In genomic region chr14:69715725-69716482, GRCh38 we compare ENCODE assay signal across 8 cellular contexts. TPM values are rescaled to one million over a fixed set of nuclear protein-coding genes. Genes with fewer than 3 reads are reported as not detected.
A peak's percentile ranks its signal among the peaks of the same experiment; 100 is the strongest.
DNase-seq lines count a peak whose midpoint lies in the region; ATAC-seq and TF ChIP-seq lines count a peak whose summit lies in the region.

No MANE protein-coding gene starts in this region.

- peak overlapping the region; percentile 70 for H3K27ac Mint-ChIP-seq in activated CD8-positive, alpha-beta T cell treated with anti-CD3 and anti-CD28 coated beads, Interleukin-2, amount 10 ng/mL, durations not matched to agents 7 days and 5 days
- H3K27ac Mint-ChIP-seq in GM23338: no peak overlapping the region; the same call in 1 of the 2 replicates

- H3K9ac ChIP-seq in Loucy (ENCODE audit: low read depth, low read length, poor library complexity, severe bottlenecking): no peak overlapping the region

- H3K9me3 ChIP-seq in Loucy (ENCODE audit: insufficient read depth, low read depth, low read length) (no peaks in the 10 kb centered on the region), ovary (no peaks in the 10 kb centered on the region), HAP-1 (no peaks in the 10 kb centered on the region)

- H3K27ac ChIP-seq in ovary (no peak overlapping the region), GM23338 (ENCODE audit: low read depth) (no peak overlapping the region)

- no peaks in the 10 kb centered on the region for H3K27me3 Mint-ChIP-seq in activated CD8-positive, alpha-beta T cell treated with anti-CD3 and anti-CD28 coated beads, Interleukin-2, amount 10 ng/mL, durations not matched to agents 7 days and 5 days (ENCODE audit: low read depth)
- H3K27me3 Mint-ChIP-seq in GM23338 (ENCODE audit: insufficient read depth, low read depth, poor library complexity): peaks cover 20% of the 10 kb centered on the region

- H3K27me3 ChIP-seq in Loucy (ENCODE audit: insufficient read depth, low read length, poor library complexity, severe bottlenecking): no peaks in the 10 kb centered on the region
- H3K27me3 ChIP-seq in ovary: no peaks in the 10 kb centered on the region
- H3K27me3 ChIP-seq in HAP-1 (ENCODE audit: low read depth): no peaks in the 10 kb centered on the region
- no peaks in the 10 kb centered on the region for H3K27me3 ChIP-seq in GM23338 (ENCODE audit: insufficient read depth)

- intact Hi-C loops in ovary (cut with DNase I): loop anchor here in 1 of 4 donors (10.0 kb wide), 1 partner anchor 101 kb away; the partner anchor contains the start of gene SUSD6

- no peaks in the 10 kb centered on the region for H3K9me3 Mint-ChIP-seq in activated CD8-positive, alpha-beta T cell treated with anti-CD3 and anti-CD28 coated beads, Interleukin-2, amount 10 ng/mL, durations not matched to agents 7 days and 5 days (ENCODE audit: insufficient read depth)
- no peaks in the 10 kb centered on the region for H3K9me3 Mint-ChIP-seq in GM23338

- H3K4me2 ChIP-seq in Loucy (ENCODE audit: low read depth, low read length, poor library complexity, severe bottlenecking) (peak overlapping the region; percentile 18), GM23338 (no peak overlapping the region)

- H2AFZ ChIP-seq in Loucy (ENCODE audit: low read length): no peak overlapping the region
- H2AFZ ChIP-seq in GM23338: no peak overlapping the region

- CTCF ChIA-PET in activated CD8-positive, alpha-beta T cell treated with anti-CD3 and anti-CD28 coated beads, Interleukin-2, amount 10 ng/mL, durations not matched to agents 7 days and 5 days (lab: Charles Lee): interaction anchor here (0.7 to 1.3 kb wide), 7 partner anchors 10 to 108 kb away, joined by 3 to 6 read pairs (median 3); partner anchors contain the start of gene SUSD6
- CTCF ChIA-PET in GM10248 (lab: Yijun Ruan, JAX): interaction anchor here (0.7 to 3.5 kb wide), 3 partner anchors 9 to 111 kb away, joined by 3 to 11 read pairs (median 3); no protein-coding TSS in a partner anchor

- no peaks in the 10 kb centered on the region for H3K79me2 ChIP-seq in Loucy (ENCODE audit: insufficient read depth, low read length)
- H3K79me2 ChIP-seq in GM23338 (replicated peaks; ENCODE audit: insufficient read depth): no peaks in the 10 kb centered on the region

- DNase-seq in AG20443 (ENCODE audit: low spot score): peak; percentile 83
- DNase-seq in activated CD8-positive, alpha-beta T cell treated with anti-CD3 and anti-CD28 coated beads, Interleukin-2, amount 10 ng/mL, durations not matched to agents 7 days and 5 days: peak; percentile 35
- DNase-seq in fibroblast of the conjunctiva (ENCODE audit: low read depth): peak; percentile 79
- peak; percentile 54 to 75 (median 64) for DNase-seq in ovary
- DNase-seq in HAP-1 (ENCODE audit: low spot score in 2 of 2): no peak
- no peak for DNase-seq in GM23338 (ENCODE audit: low spot score)
- DNase-seq in GM10248 (ENCODE audit: extremely low spot score): no peak

- no peak overlapping the region for H3K4me3 ChIP-seq in Loucy (ENCODE audit: low read length, poor library complexity, severe bottlenecking)
- H3K4me3 ChIP-seq in ovary: no peak overlapping the region
- H3K4me3 ChIP-seq in HAP-1: no peak overlapping the region
- H3K4me3 ChIP-seq in GM23338: no peak overlapping the region

- TF ChIP-seq CTCF in Loucy (conservative IDR thresholded peaks at IDR 0.05; ENCODE audit: low read length): no peak
- no peak for TF ChIP-seq CTCF in ovary (IDR thresholded peaks at IDR 0.05)
- TF ChIP-seq CTCF in GM23338 (conservative IDR thresholded peaks at IDR 0.05; ENCODE audit: low read depth in 2 of 2): no peak
- no peak for TF ChIP-seq CTCF in GM10248 (IDR thresholded peaks at IDR 0.05; ENCODE audit: control extremely low read depth, extremely low read depth, low read depth, missing control alignments)

- ATAC-seq in activated CD8-positive, alpha-beta T cell treated with anti-CD3 and anti-CD28 coated beads, Interleukin-2, amount 10 ng/mL, durations not matched to agents 7 days and 5 days: peak; percentile 51
- ATAC-seq in GM23338: no peak

- POLR2A ChIA-PET in activated CD8-positive, alpha-beta T cell treated with anti-CD3 and anti-CD28 coated beads, Interleukin-2, amount 10 ng/mL, durations not matched to agents 7 days and 5 days (lab: Charles Lee): interaction anchor here (1.2 to 1.9 kb wide), 3 partner anchors 12 to 104 kb away, joined by 4 to 5 read pairs (median 4); partner anchors contain the start of genes SRSF5 and SUSD6
- POLR2A ChIA-PET in GM10248 (lab: Yijun Ruan, JAX): interaction anchor here (0.6 kb wide), 1 partner anchor 11 kb away, joined by 4 read pairs; no protein-coding TSS in a partner anchor

- no peak for TF ChIP-seq POLR2A in ovary (IDR thresholded peaks at IDR 0.05)

- H3F3A ChIP-seq in Loucy (ENCODE audit: low read depth) (no peaks in the 10 kb centered on the region), GM23338 (replicated peaks; ENCODE audit: low read depth) (0 out of 2 replicates have a peak, but pooled peaks cover 5% of the 10 kb centered on the region)

- H3K9me2 ChIP-seq in Loucy (replicated peaks; ENCODE audit: low read depth, low read length): no peaks in the 10 kb centered on the region
- H3K9me2 ChIP-seq in GM23338 (ENCODE audit: insufficient read depth): no peaks in the 10 kb centered on the region

- in situ Hi-C loops in HAP-1 (cut with MboI; ENCODE audit: low sequenced_read_pairs): no loop called here

- H3K4me1 ChIP-seq in Loucy (ENCODE audit: insufficient read depth, low read length, poor library complexity, severe bottlenecking) (peaks cover 36% of the 10 kb centered on the region), ovary (ENCODE audit: insufficient read depth) (peaks cover 14% of the 10 kb centered on the region), HAP-1 (peaks cover 17% of the 10 kb centered on the region), GM23338 (ENCODE audit: insufficient read depth) (peaks cover 31% of the 10 kb centered on the region)

- H4K20me1 ChIP-seq in Loucy (ENCODE audit: insufficient read depth, low read length, poor library complexity, severe bottlenecking) (no peaks in the 10 kb centered on the region), GM23338 (replicated peaks; ENCODE audit: insufficient read depth) (no peaks in the 10 kb centered on the region)

- H3K4me1 Mint-ChIP-seq in activated CD8-positive, alpha-beta T cell treated with anti-CD3 and anti-CD28 coated beads, Interleukin-2, amount 10 ng/mL, durations not matched to agents 7 days and 5 days (ENCODE audit: low read depth): peaks cover 65% of the 10 kb centered on the region
- H3K4me1 Mint-ChIP-seq in GM23338: peaks cover 59% of the 10 kb centered on the region

- TF ChIP-seq EP300 in ovary (IDR thresholded peaks at IDR 0.05): no peak

- 54 to 59% (median 58%) methylated on average over 13 of the region's 13 CpGs for WGBS in ovary, 3 donors

- H3K36me3 Mint-ChIP-seq in activated CD8-positive, alpha-beta T cell treated with anti-CD3 and anti-CD28 coated beads, Interleukin-2, amount 10 ng/mL, durations not matched to agents 7 days and 5 days (ENCODE audit: low read depth): peaks cover 50% of the 10 kb centered on the region
- H3K36me3 Mint-ChIP-seq in GM23338 (ENCODE audit: low read depth): no peaks in the 10 kb centered on the region; the same call in 2 of the 3 replicates

- H3K36me3 ChIP-seq in Loucy (ENCODE audit: insufficient read depth, low read length) (peaks cover 31% of the 10 kb centered on the region; the same call in 1 of the 2 replicates), ovary (no peaks in the 10 kb centered on the region), HAP-1 (replicated peaks) (no peaks in the 10 kb centered on the region), GM23338 (ENCODE audit: insufficient read depth) (no peaks in the 10 kb centered on the region)

- peak overlapping the region; percentile 28 for H3K4me3 Mint-ChIP-seq in activated CD8-positive, alpha-beta T cell treated with anti-CD3 and anti-CD28 coated beads, Interleukin-2, amount 10 ng/mL, durations not matched to agents 7 days and 5 days
- H3K4me3 Mint-ChIP-seq in GM23338: no peak overlapping the region

TF ChIP-seq in GM23338, 12 proteins besides CTCF, POLR2A, EP300 and RAD21:
- no peak for TF ChIP-seq EZH2phosphoT487 (IDR thresholded peaks at IDR 0.05; ENCODE audit: unreplicated experiment)

RNA-seq across cellular contexts. Expression of gene SRSF5, which starts 51.0 kb away (rescaled TPM):
- 100 to 1,000 TPM; 283 to 301 TPM for total RNA-seq in activated CD8-positive, alpha-beta T cell treated with anti-CD3 and anti-CD28 coated beads, Interleukin-2, amount 10 ng/mL, durations not matched to agents 7 days and 5 days
- 100 to 1,000 TPM; 273 to 446 (median 322) TPM for total RNA-seq in ovary
- polyA plus RNA-seq in ovary (100 to 1,000 TPM; 384 to 419 TPM), GM23338 (2016; fragmentation: Nextera tagmentation; extraction: Ambion mirVana) (343 and 389 TPM in 2 replicates)
- total RNA-seq in GM23338 (2014; rRNA removed; shearing (Covaris generic)): 172 and 204 TPM in 2 replicates

Comparison
In these comparisons a context has a peak if more than half of its experiments do, and no peak if none do; other contexts are left out.
1. DNase-seq: peak in AG20443 (single experiment), activated CD8-positive, alpha-beta T cell treated with anti-CD3 and anti-CD28 coated beads, Interleukin-2, amount 10 ng/mL, durations not matched to agents 7 days and 5 days (single experiment), fibroblast of the conjunctiva (single experiment) and ovary (5 of 5); none in HAP-1 (0 of 2), GM23338 (single experiment) and GM10248 (single experiment).